Comparison of ENCODE assay signal across 8 cellular contexts in the genomic region with DNA sequence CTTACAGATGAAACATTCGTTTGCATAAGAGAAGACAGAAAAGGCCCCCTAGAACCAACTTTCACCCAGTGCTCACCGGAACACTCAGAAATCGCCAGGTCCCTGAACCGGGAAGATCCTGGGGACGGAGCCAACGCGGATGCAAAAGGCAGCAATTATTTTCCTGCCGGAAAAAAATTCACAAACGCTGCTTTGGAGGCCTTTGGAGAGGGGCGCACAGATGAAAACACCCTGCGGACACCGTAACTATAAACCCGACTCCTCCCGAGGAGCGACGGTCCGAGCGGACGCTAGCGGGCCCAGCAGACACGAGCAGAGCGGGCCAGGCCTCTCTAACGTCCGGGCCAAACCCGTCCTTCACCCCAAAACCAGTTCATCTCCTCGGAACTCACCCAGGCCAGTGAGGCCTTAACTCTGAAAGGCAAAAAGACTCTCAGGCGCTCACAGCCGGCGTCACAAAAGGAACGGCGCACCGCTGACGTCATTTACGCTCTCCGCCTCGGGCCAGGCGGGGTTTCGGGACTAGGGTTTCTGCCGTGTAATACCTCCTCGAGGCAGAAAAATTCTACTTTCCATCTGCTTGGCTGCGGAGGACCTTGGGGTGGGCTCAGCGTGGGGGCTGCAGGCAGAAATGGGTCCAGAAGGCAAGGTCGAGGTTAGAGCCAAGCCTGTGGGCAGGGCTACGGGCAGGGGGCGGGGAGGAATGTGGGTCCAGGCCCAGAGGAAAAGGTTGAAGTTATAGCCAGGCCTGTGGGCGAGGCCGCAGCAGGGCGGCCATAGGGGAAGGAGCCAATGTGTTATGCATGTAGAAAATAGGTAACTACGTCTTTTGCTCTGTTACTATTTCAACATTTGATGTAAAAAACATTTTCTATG. TPM values are rescaled to one million over a fixed set of nuclear protein-coding genes. Genes with fewer than 3 reads are reported as not detected.
DNase-seq lines count a peak whose midpoint lies in the region; ATAC-seq, FAIRE-seq and TF ChIP-seq lines count a peak whose summit lies in the region.

TSS of gene ZNF426 (minus strand) at position 463 of the 876 bp plus-strand sequence. CDS start 2,413 bp downstream, outside the sequence.

- H3K4me1 ChIP-seq in ACC112 (ENCODE audit: control insufficient read depth, insufficient read depth, low read length, unreplicated experiment) (no peaks in the 10 kb centered on the region), PC-3 (ENCODE audit: insufficient read depth, low read length) (peaks cover 4% of the 10 kb centered on the region; the same call in 1 of the 2 replicates)

- H3K27me3 ChIP-seq in ACC112 (ENCODE audit: insufficient read depth, low read length): no peaks in the 10 kb centered on the region
- no peaks in the 10 kb centered on the region for H3K27me3 ChIP-seq in PC-3 (ENCODE audit: low read length)

- H3K36me3 Mint-ChIP-seq in activated T-cell treated with anti-CD3 and anti-CD28 coated beads, Interleukin-2, amount 50 U/mL, for 24 hours (ENCODE audit: low read depth): peaks cover 72% of the 10 kb centered on the region

- H3K4me1 Mint-ChIP-seq in activated T-cell treated with anti-CD3 and anti-CD28 coated beads, Interleukin-2, amount 50 U/mL, for 24 hours (ENCODE audit: low read depth): peaks cover 22% of the 10 kb centered on the region

- H3K9ac ChIP-seq in PC-3 (ENCODE audit: low read length): peak within 1 kb of the TSS; percentile 86

- H3K9me3 Mint-ChIP-seq in activated T-cell treated with anti-CD3 and anti-CD28 coated beads, Interleukin-2, amount 50 U/mL, for 24 hours: peaks cover 42% of the 10 kb centered on the region

- H2AFZ ChIP-seq in ACC112 (ENCODE audit: low read length, unreplicated experiment): peak within 1 kb of the TSS; percentile 92
- peak within 1 kb of the TSS; percentile 98 for H2AFZ ChIP-seq in PC-3 (ENCODE audit: low read length)

- no peaks in the 10 kb centered on the region for H4K20me1 ChIP-seq in PC-3 (ENCODE audit: low read length)

- TF ChIP-seq CTCF in PC-3 (conservative IDR thresholded peaks at IDR 0.05; ENCODE audit: low read depth, low read length): no peak

- POLR2A ChIA-PET in PC-3 (lab: Charles Lee; ENCODE audit: unreplicated experiment): no interaction called here

- BruUV-seq in PC-3 (replicated peaks; lab: Mats Ljungman, UMichigan): TSS peak; percentile 87

- TF ChIP-seq POLR2A in erythroblast (IDR thresholded peaks at IDR 0.05; ENCODE audit: low read length): peak; percentile 75

- ATAC-seq in GM18907 (IDR thresholded peaks at IDR 0.05; ENCODE audit: unreplicated experiment) (peak; percentile 76), PC-3 (peak; percentile 93)

- CTCF ChIA-PET in PC-3 (lab: Charles Lee): no interaction called here

- H3K27ac Mint-ChIP-seq in activated T-cell treated with anti-CD3 and anti-CD28 coated beads, Interleukin-2, amount 50 U/mL, for 24 hours: peak within 1 kb of the TSS; percentile 95

- peak within 1 kb of the TSS; percentile 83 for H3K4me3 ChIP-seq in ACC112 (ENCODE audit: low read depth, low read length)
- H3K4me3 ChIP-seq in PC-3 (ENCODE audit: low read length): peak within 1 kb of the TSS; percentile 84

- peak; percentile 93 for FAIRE-seq in HTR-8/SVneo (lab: Jason Lieb, UNC)

- no peaks in the 10 kb centered on the region for H3K9me2 ChIP-seq in PC-3 (replicated peaks; ENCODE audit: low read length)

- H3K36me3 ChIP-seq in ACC112 (ENCODE audit: insufficient read depth, low read length) (peaks cover 28% of the 10 kb centered on the region), PC-3 (ENCODE audit: low read depth, low read length) (peaks cover 34% of the 10 kb centered on the region)

- H3F3A ChIP-seq in PC-3 (ENCODE audit: low read length, unreplicated experiment): no peaks in the 10 kb centered on the region

- no peaks in the 10 kb centered on the region for H3K27me3 Mint-ChIP-seq in activated T-cell treated with anti-CD3 and anti-CD28 coated beads, Interleukin-2, amount 50 U/mL, for 24 hours

- DNase-seq in HTR-8/SVneo (ENCODE audit: insufficient read length, low spot score) (peak; percentile 91), PC-3 (peak; percentile 89), erythroblast (lab: John Stamatoyannopoulos, UW) (peak; percentile 94), mucosa of gallbladder (ENCODE audit: low spot score) (peak; percentile 91)
- peak; percentile 92 for DNase-seq in activated T-cell treated with anti-CD3 and anti-CD28 coated beads, Interleukin-2, amount 50 U/mL, for 24 hours
- DNase-seq in stimulated activated CD8-positive, alpha-beta memory T cell treated with anti-CD3 and anti-CD28 coated beads, Interleukin-4, amount 100 ng/mL, for 1 hour (ENCODE audit: low read depth in 2 of 2, low spot score in 1 of 2): peak; percentile 65 to 71

- peak within 1 kb of the TSS; percentile 94 for H3K4me3 Mint-ChIP-seq in activated T-cell treated with anti-CD3 and anti-CD28 coated beads, Interleukin-2, amount 50 U/mL, for 24 hours

- intact Hi-C loops in PC-3 (cut with micrococcal nuclease): no loop called here

- peaks cover 24% of the 10 kb centered on the region for H3K9me3 ChIP-seq in PC-3 (ENCODE audit: low read length)

- H3K27ac ChIP-seq in ACC112 (ENCODE audit: low read depth, low read length): peak within 1 kb of the TSS; percentile 92
- H3K27ac ChIP-seq in PC-3 (ENCODE audit: low read length): peak within 1 kb of the TSS; percentile 75

- H3K4me2 ChIP-seq in PC-3 (ENCODE audit: low read length): peak within 1 kb of the TSS; percentile 82

- H3K79me2 ChIP-seq in ACC112 (ENCODE audit: control insufficient read depth, insufficient read depth, low read length, unreplicated experiment) (peaks cover 25% of the 10 kb centered on the region), PC-3 (ENCODE audit: low read length) (peaks cover 22% of the 10 kb centered on the region)

RNA-seq across cellular contexts. Expression of gene ZNF426, which starts in this region (rescaled TPM):
- 8.2 and 9.7 TPM in 2 replicates for total RNA-seq in PC-3 (2014; rRNA removed)
- total RNA-seq in mucosa of gallbladder: 24.7 TPM

Comparison
In these comparisons a context has a peak if more than half of its experiments do, and no peak if none do; other contexts are left out.
1. Peak in every context shown above with its lines: DNase-seq, ATAC-seq, H3K4me3 ChIP-seq and H3K27ac ChIP-seq.